ENCODE assay signal across 15 cellular contexts in the genomic region with DNA sequence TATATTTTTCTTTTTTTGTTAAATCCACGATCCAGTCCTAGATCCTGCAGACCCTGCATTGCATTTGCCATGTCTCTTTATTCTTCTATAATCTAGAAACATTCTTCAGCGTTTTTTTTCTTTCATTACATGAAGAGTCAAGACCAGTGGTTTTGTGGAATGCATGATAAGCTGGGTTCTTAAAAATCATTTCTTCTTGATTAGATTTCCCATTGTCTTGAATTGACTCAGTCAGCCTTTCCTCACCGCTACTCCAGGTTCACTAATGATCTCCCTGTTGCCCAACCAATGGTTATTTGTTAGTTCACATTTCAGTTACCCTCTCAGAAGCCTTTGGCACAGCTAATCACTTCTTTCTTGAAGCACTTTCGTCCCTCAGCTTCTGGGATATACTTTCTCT. TPM values are rescaled to one million over a fixed set of nuclear protein-coding genes. Genes with fewer than 3 reads are reported as not detected.
A peak's percentile ranks its signal among the peaks of the same experiment; 100 is the strongest.
DNase-seq lines count a peak whose midpoint lies in the region; ATAC-seq and TF ChIP-seq lines count a peak whose summit lies in the region.
"Had no signal": no experiment of that assay in that cellular context is flagged by ENCODE, and none has a peak within 500 bp of the region (broad histone marks: within the 10 kb centered on the region; RNA-seq: fewer than 3 reads in every experiment).

No MANE protein-coding gene starts in this region.

- H3K9me3 Mint-ChIP-seq in HFFc6: no peaks in the 10 kb centered on the region
- no peaks in the 10 kb centered on the region for H3K9me3 Mint-ChIP-seq in activated T-helper 17 cell treated with anti-CD3 and anti-CD28 coated beads, Interleukin-2, amount 50 U/mL, for 72 hours
- H3K9me3 Mint-ChIP-seq: CD14-positive monocyte; CD4-positive, alpha-beta memory T cell had no signal

- no peak overlapping the region for H3K4me3 Mint-ChIP-seq in HFFc6
- H3K4me3 Mint-ChIP-seq in activated T-helper 17 cell treated with anti-CD3 and anti-CD28 coated beads, Interleukin-2, amount 50 U/mL, for 72 hours: no peak overlapping the region
- H3K4me3 Mint-ChIP-seq: CD14-positive monocyte; CD4-positive, alpha-beta memory T cell had no signal

- H3K36me3 Mint-ChIP-seq in HFFc6 (ENCODE audit: low read depth): peaks cover 27% of the 10 kb centered on the region
- H3K36me3 Mint-ChIP-seq in activated T-helper 17 cell treated with anti-CD3 and anti-CD28 coated beads, Interleukin-2, amount 50 U/mL, for 72 hours (ENCODE audit: low read depth): peaks cover 100% of the 10 kb centered on the region

- no peaks in the 10 kb centered on the region for H3K27me3 Mint-ChIP-seq in HFFc6 (ENCODE audit: insufficient read depth)
- H3K27me3 Mint-ChIP-seq in activated T-helper 17 cell treated with anti-CD3 and anti-CD28 coated beads, Interleukin-2, amount 50 U/mL, for 72 hours: no peaks in the 10 kb centered on the region
- H3K27me3 Mint-ChIP-seq: CD4-positive, alpha-beta memory T cell had no signal

- ATAC-seq in activated T-helper 17 cell treated with anti-CD3 and anti-CD28 coated beads, Interleukin-2, amount 50 U/mL, for 72 hours (replicated peaks): no peak
- ATAC-seq: HCT116 had no signal

- TF ChIP-seq CTCF in HFFc6 (IDR thresholded peaks at IDR 0.05): no peak
- no peak for TF ChIP-seq CTCF in fibroblast of pulmonary artery (IDR thresholded peaks at IDR 0.05; ENCODE audit: low read length, missing control alignments)

- no peak overlapping the region for H3K4me3 ChIP-seq in fibroblast of pulmonary artery (replicated peaks; ENCODE audit: low read depth, low read length)
- H3K4me3 ChIP-seq: BLaER1 had no signal

- peak overlapping the region; percentile 42; the same call in 1 of the 2 replicates for H3K27ac Mint-ChIP-seq in HFFc6
- H3K27ac Mint-ChIP-seq in activated T-helper 17 cell treated with anti-CD3 and anti-CD28 coated beads, Interleukin-2, amount 50 U/mL, for 72 hours: peak overlapping the region; percentile 5

- peaks cover 34% of the 10 kb centered on the region for H3K4me1 Mint-ChIP-seq in HFFc6 (ENCODE audit: low read depth)
- no peaks in the 10 kb centered on the region for H3K4me1 Mint-ChIP-seq in activated T-helper 17 cell treated with anti-CD3 and anti-CD28 coated beads, Interleukin-2, amount 50 U/mL, for 72 hours
- H3K4me1 Mint-ChIP-seq: CD14-positive monocyte; CD4-positive, alpha-beta memory T cell had no signal

- DNase-seq in HFFc6 (no peak), fibroblast of pulmonary artery (ENCODE audit: low read depth) (peak; percentile 38), renal cortical epithelial cell (ENCODE audit: low read depth) (peak; percentile 28), DMS114 treated with DMSO at 0.1 percent for 48 hours (lab: John Stamatoyannopoulos, UW; ENCODE audit: unreplicated experiment) (no peak), SHP77 treated with DMSO at 0.1 percent for 48 hours (lab: John Stamatoyannopoulos, UW) (no peak)
- DNase-seq: CD4-positive, alpha-beta memory T cell; DMS79 treated with DMSO at 0.1 percent for 48 hours; GF-D8; GOT3; H7; IMR-90 had no signal

RNA-seq across cellular contexts. Expression of a gene that starts 25.2 kb away (rescaled TPM):
- 10 to 100 TPM; 34.4 to 43.2 (median 38.0) TPM for total RNA-seq in HFFc6 (2021; fragmentation: NEBNext Ultra II Directional; extraction: Animal tissue kit (Norgen Biotek cat#: 25700))
- total RNA-seq in activated T-helper 17 cell treated with anti-CD3 and anti-CD28 coated beads, Interleukin-2, amount 50 U/mL, for 72 hours: 10 to 100 TPM; 56.6 to 76.1 TPM
- 37.9 and 50.2 TPM in 2 replicates for total RNA-seq in renal cortical epithelial cell

RNA-seq across cellular contexts. Expression of a gene that starts 42.6 kb away (rescaled TPM):
- under 1 TPM in 5 of 6 experiments, not detected in 1; 0.21 to 0.53 (median 0.31) TPM for total RNA-seq in HFFc6 (2021; fragmentation: NEBNext Ultra II Directional; extraction: Animal tissue kit (Norgen Biotek cat#: 25700))
- total RNA-seq in activated T-helper 17 cell treated with anti-CD3 and anti-CD28 coated beads, Interleukin-2, amount 50 U/mL, for 72 hours: under 1 TPM; 0.61 to 0.97 TPM
- 4.7 and 7.3 TPM in 2 replicates for total RNA-seq in renal cortical epithelial cell

Comparison
In these comparisons a context has a peak if more than half of its experiments do, and no peak if none do; other contexts are left out.
1. DNase-seq: peak in fibroblast of pulmonary artery (single experiment) and renal cortical epithelial cell (single experiment); none in HFFc6 (single experiment), DMS114 treated with DMSO at 0.1 percent for 48 hours (single experiment) and SHP77 treated with DMSO at 0.1 percent for 48 hours (single experiment).